Comparison of ENCODE assay signal across 1 cellular context in the genomic region with DNA sequence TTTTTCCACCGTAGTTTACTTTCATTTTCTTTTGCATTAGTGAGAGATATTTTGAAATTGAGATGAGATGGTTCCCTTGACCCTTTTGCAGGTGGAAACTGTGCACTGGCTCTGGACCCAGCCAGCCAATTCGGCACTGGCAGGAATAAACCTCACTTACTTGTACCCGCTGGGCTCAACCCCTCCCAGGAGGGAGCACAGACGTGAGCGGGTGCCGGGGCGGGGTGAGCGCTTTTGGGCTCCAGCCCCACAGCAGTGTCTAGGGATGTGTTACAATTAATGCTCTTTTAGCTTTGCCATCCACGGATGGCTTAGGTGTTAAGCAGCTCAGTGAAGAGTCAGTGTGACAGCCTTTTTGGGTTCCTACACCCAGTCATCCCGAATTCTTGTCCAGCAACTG.
TF ChIP-seq lines count a peak whose summit lies in the region.

No MANE protein-coding gene starts in this region.

TF ChIP-seq in H1, 55 proteins besides CTCF, POLR2A, EP300 and RAD21 (continued from another document):
- TF ChIP-seq CEBPB (IDR thresholded peaks at IDR 0.05; ENCODE audit: low read depth, low read length) (no peak), BCL11A (IDR thresholded peaks at IDR 0.05; ENCODE audit: low read depth in 2 of 2, low read length in 2 of 2) (no peak), SRF (IDR thresholded peaks at IDR 0.05; ENCODE audit: low read depth, low read length) (no peak), FOSL1 (IDR thresholded peaks at IDR 0.05; ENCODE audit: insufficient read depth, low read depth, low read length) (no peak), RNF2 (IDR thresholded peaks at IDR 0.05; ENCODE audit: borderline replicate concordance, low read depth, low read length, missing control alignments, poor library complexity, severe bottlenecking) (no peak), GABPA (IDR thresholded peaks at IDR 0.05; ENCODE audit: borderline replicate concordance, insufficient read depth, low read length) (no peak), SP1 (IDR thresholded peaks at IDR 0.05; ENCODE audit: low read depth, low read length) (no peak)
